23 cellular contexts compared by ENCODE assay signal in the genomic region with DNA sequence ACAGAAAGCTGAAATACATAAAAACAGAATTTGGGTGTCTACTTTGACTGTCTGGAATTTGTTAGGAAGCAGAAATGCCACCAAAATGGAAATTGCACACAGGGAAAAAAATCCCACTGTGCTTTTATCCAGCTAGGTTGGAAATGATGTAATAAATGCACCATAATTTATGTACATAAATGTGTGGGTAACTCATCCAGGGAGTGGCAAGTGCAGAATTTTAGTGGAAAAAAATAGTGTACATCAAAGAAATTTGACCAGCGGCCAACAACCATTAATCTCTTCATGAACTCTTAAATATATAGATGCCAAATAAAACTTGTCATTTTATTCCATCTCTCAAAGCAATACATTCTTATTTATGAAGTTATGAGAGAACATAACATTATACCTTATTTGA.
"Had no signal": no experiment of that assay in that cellular context is flagged by ENCODE, and none has a peak within 500 bp of the region (broad histone marks: within the 10 kb centered on the region; RNA-seq: fewer than 3 reads in every experiment).

No MANE protein-coding gene starts in this region.

- H3K9me2 ChIP-seq: SK-N-SH had no signal

- H3K27ac ChIP-seq: RWPE1 had no signal

- H3K9me3 ChIP-seq: SK-N-SH had no signal

- H3K9ac ChIP-seq: SK-N-SH had no signal

- H3K4me2 ChIP-seq: SK-N-SH had no signal

- DNase-seq: IMR-90, Karpas-422, KG1, MV-4-11, NCI-H1048, NCI-H1105, NCI-H1417, NCI-H1436 treated with DMSO at 0.1 percent for 48 hours, NCI-H1694, NCI-H187 treated with DMSO at 0.1 percent for 48 hours, NCI-H2029 treated with DMSO at 0.1 percent for 48 hours, NCI-H2171 treated with DMSO at 0.1 percent for 48 hours, NCI-H524 treated with DMSO at 0.1 percent for 48 hours, NCI-H69, NCI-H774, SHP77, SK-N-SH, SW 1271, T-helper 1 cell, T-helper 17 cell had no signal

- ATAC-seq: HepG2, Panc1, T-helper 17 cell had no signal
